16 cellular contexts compared by ENCODE assay signal in the genomic region with DNA sequence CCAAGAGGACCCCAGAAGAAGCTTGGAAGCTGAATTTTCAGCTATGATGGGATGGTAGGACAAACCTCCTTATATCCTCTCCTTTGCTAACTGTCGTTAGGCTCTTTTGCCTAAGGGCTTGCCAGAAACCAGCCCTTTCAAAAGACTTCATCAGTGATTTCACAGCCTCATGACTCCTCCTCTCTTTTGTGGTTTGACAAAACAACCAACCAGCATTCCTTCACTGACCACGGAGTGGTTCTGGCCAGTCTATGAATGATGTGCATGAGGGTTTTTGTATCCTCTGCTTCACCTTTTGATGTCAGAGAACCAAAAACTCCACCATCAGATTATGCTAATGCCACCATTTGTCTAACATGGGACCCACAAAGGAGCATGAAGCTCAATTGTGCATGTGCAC.
A peak's percentile ranks its signal among the peaks of the same experiment; 100 is the strongest.
DNase-seq lines count a peak whose midpoint lies in the region; ATAC-seq, FAIRE-seq and TF ChIP-seq lines count a peak whose summit lies in the region.
"Had no signal": no experiment of that assay in that cellular context is flagged by ENCODE, and none has a peak within 500 bp of the region (broad histone marks: within the 10 kb centered on the region; RNA-seq: fewer than 3 reads in every experiment).

No MANE protein-coding gene starts in this region.

- dilution Hi-C loops in keratinocyte (cut with MboI; ENCODE audit: extremely low pct_ligation_motif_present, low sequenced_read_pairs): no loop called here

- no peaks in the 10 kb centered on the region for H3K27me3 ChIP-seq in keratinocyte (ENCODE audit: control insufficient read depth, extremely low read depth, insufficient read depth, low read length)
- H3K27me3 ChIP-seq: dorsolateral prefrontal cortex had no signal

- peak; percentile 88 for FAIRE-seq in keratinocyte (lab: Jason Lieb, UNC)

- ATAC-seq in HG02759 (IDR thresholded peaks at IDR 0.05; ENCODE audit: unreplicated experiment): no peak
- no peak for ATAC-seq in GM21619 (IDR thresholded peaks at IDR 0.05; ENCODE audit: unreplicated experiment)

- H3K9ac ChIP-seq in keratinocyte (ENCODE audit: control insufficient read depth, extremely low read depth, insufficient read depth, low read length): no peak overlapping the region

- no peaks in the 10 kb centered on the region for H3K9me1 ChIP-seq in keratinocyte (ENCODE audit: control insufficient read depth, extremely low read depth, insufficient read depth, low read length)

- H3K4me3 ChIP-seq in keratinocyte (ENCODE audit: control insufficient read depth in 2 of 3, extremely low read depth in 1 of 3, insufficient read depth in 2 of 3, low read depth in 1 of 3, low read length in 3 of 3): no peak overlapping the region
- H3K4me3 ChIP-seq: dorsolateral prefrontal cortex, lung, prostate gland had no signal

- peaks cover 12% of the 10 kb centered on the region for H3K4me1 ChIP-seq in keratinocyte (ENCODE audit: control insufficient read depth, extremely low read depth, insufficient read depth, low read length)
- H3K4me1 ChIP-seq: prostate gland had no signal

- no peak overlapping the region for H3K27ac ChIP-seq in keratinocyte (ENCODE audit: control insufficient read depth, insufficient read depth, low read length)
- H3K27ac ChIP-seq: dorsolateral prefrontal cortex, prostate gland had no signal

- H3K9me3 ChIP-seq in keratinocyte (ENCODE audit: control insufficient read depth, low read depth, low read length): peaks cover 2% of the 10 kb centered on the region
- H3K9me3 ChIP-seq: prostate gland had no signal

- H3K4me2 ChIP-seq in keratinocyte (ENCODE audit: control insufficient read depth, extremely low read depth, insufficient read depth, low read depth, low read length): no peak overlapping the region

- H2AFZ ChIP-seq in keratinocyte (ENCODE audit: control insufficient read depth, low read length): no peak overlapping the region

- TF ChIP-seq CTCF in keratinocyte (optimal IDR thresholded peaks at IDR 0.05 in 1 of 3, IDR thresholded peaks at IDR 0.05 in 1 of 3, conservative IDR thresholded peaks at IDR 0.05 in 1 of 3; ENCODE audit: extremely low read depth in 1 of 3, insufficient read depth in 2 of 3, low read length in 3 of 3): no peak

- no peaks in the 10 kb centered on the region for H3K79me2 ChIP-seq in keratinocyte (ENCODE audit: control insufficient read depth, insufficient read depth, low read length)

- no peaks in the 10 kb centered on the region for H3K36me3 ChIP-seq in keratinocyte (ENCODE audit: control insufficient read depth in 2 of 2, extremely low read depth in 1 of 2, insufficient read depth in 2 of 2, low read length in 2 of 2)
- H3K36me3 ChIP-seq: prostate gland had no signal

- peak; percentile 73 for DNase-seq in EH (ENCODE audit: low read depth)
- peak; percentile 86 for DNase-seq in M059J (ENCODE audit: low read depth)
- DNase-seq in astrocyte of the hippocampus (ENCODE audit: low read depth, low spot score): peak; percentile 91
- DNase-seq in keratinocyte (ENCODE audit: low read depth, low spot score): no peak
- DNase-seq in DMS 273 (lab: John Stamatoyannopoulos, UW; ENCODE audit: unreplicated experiment): no peak
- no peak for DNase-seq in mucosa of gallbladder (ENCODE audit: low spot score)
- DNase-seq: activated CD4-positive, alpha-beta memory T cell treated with anti-CD3 and anti-CD28 coated beads, Interleukin-2, amount 10 ng/mL, durations not matched to agents 7 days and 5 days; AML-193; aorta; dorsolateral prefrontal cortex; NCI-H187; stimulated activated CD4-positive, alpha-beta T cell treated with anti-CD3 and anti-CD28 coated beads, Interleukin-12 subunit alpha, Interleukin-12 subunit beta, amount 100 ng/mL, for 4 hours had no signal

- H4K20me1 ChIP-seq in keratinocyte (ENCODE audit: control insufficient read depth, extremely low read depth, insufficient read depth, low read length): no peaks in the 10 kb centered on the region

Comparison
In these comparisons a context has a peak if more than half of its experiments do, and no peak if none do; other contexts are left out.
1. DNase-seq: peak in EH (single experiment), M059J (single experiment) and astrocyte of the hippocampus (single experiment); none in keratinocyte (single experiment), DMS 273 (single experiment) and mucosa of gallbladder (single experiment).